ENCODE assay signal across 12 cellular contexts in the genomic region with DNA sequence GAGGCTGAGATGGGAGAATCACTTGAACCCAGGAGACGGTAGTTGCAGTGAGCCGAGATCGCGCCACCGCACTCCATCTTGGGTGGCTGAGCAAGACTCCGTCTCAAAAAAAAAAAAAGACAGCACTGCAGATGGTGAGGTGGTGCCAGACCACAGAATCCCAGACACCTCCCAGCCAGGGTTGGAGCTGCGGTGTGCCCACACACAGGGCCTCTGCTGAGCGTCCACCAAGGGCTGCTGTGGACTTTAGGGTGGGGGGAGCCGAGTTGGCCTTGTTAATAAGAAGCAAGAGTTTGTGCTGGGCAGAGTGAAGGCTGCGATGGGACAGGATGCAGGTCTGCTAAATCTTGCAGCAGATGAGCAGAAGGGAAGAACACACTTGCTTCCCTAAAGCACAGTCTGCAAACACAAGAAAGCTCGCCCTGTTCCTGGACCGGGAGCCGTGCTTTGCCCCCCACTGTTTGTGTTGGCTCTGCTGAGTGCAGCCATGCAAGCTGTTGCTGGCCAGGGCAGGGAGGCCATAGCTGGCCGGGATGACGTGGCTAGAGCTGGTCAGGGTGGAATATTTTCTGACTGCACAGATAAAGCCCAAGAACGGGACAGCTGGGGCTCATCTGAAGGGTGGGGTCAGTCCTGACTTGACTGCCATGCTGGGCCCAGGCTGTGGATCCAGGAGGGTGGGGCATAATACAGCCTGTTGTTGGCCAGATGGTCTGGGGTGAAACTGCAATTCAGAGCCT. TPM values are rescaled to one million over a fixed set of nuclear protein-coding genes. Genes with fewer than 3 reads are reported as not detected.
DNase-seq lines count a peak whose midpoint lies in the region; ATAC-seq and TF ChIP-seq lines count a peak whose summit lies in the region.
"Had no signal": no experiment of that assay in that cellular context is flagged by ENCODE, and none has a peak within 500 bp of the region (broad histone marks: within the 10 kb centered on the region; RNA-seq: fewer than 3 reads in every experiment).

No MANE protein-coding gene starts in this region.

- intact Hi-C loops in lower lobe of right lung (cut with DNase I), result no loop called here

- peaks cover 30% of the 10 kb centered on the region for H3K36me3 Mint-ChIP-seq in HFFc6 (ENCODE audit: low read depth)

- H3K9me3 Mint-ChIP-seq in HFFc6, result no peaks in the 10 kb centered on the region
- H3K9me3 Mint-ChIP-seq: activated naive CD4-positive, alpha-beta T cell treated with anti-CD3 and anti-CD28 coated beads, Interleukin-2, amount 50 U/mL, for 24 hours had no signal

- H3K27ac ChIP-seq in lower lobe of right lung (peak overlapping the region; percentile 71), thoracic aorta (peak overlapping the region; percentile 94 to 97)
- H3K27ac ChIP-seq: HL-60 had no signal

- H3K27me3 ChIP-seq in lower lobe of right lung (ENCODE audit: low read depth) (no peaks in the 10 kb centered on the region), thoracic aorta (replicated peaks; ENCODE audit: insufficient read depth) (no peaks in the 10 kb centered on the region)

- H3K4me3 Mint-ChIP-seq in HFFc6, result peak overlapping the region; percentile 6; the same call in 1 of the 2 replicates
- H3K4me3 Mint-ChIP-seq: activated naive CD4-positive, alpha-beta T cell treated with anti-CD3 and anti-CD28 coated beads, Interleukin-2, amount 50 U/mL, for 24 hours had no signal

- H3K9me3 ChIP-seq in lower lobe of right lung, result no peaks in the 10 kb centered on the region
- no peaks in the 10 kb centered on the region for H3K9me3 ChIP-seq in thoracic aorta

- ATAC-seq in lower lobe of right lung (peak; percentile 31 to 47), thoracic aorta (ENCODE audit: insufficient number of reproducible peaks, low FRiP score, low read depth) (peak; percentile 64), HG03442 (IDR thresholded peaks at IDR 0.05; ENCODE audit: unreplicated experiment) (no peak)

- peaks cover 26% of the 10 kb centered on the region for H3K4me1 ChIP-seq in lower lobe of right lung
- peaks cover 50 to 93% of the 10 kb centered on the region in 2 donors for H3K4me1 ChIP-seq in thoracic aorta (ENCODE audit: control insufficient read depth in 1 of 2, low read depth in 2 of 2)

- peaks cover 31% of the 10 kb centered on the region for H3K4me1 Mint-ChIP-seq in HFFc6 (ENCODE audit: low read depth)

- no peak for TF ChIP-seq CTCF in HFFc6 (IDR thresholded peaks at IDR 0.05)
- TF ChIP-seq CTCF in lower lobe of right lung (IDR thresholded peaks at IDR 0.05), result no peak
- TF ChIP-seq CTCF in thoracic aorta (IDR thresholded peaks at IDR 0.05), result no peak

- H3K27ac Mint-ChIP-seq in HFFc6, result peak overlapping the region; percentile 84
- H3K27ac Mint-ChIP-seq: activated naive CD4-positive, alpha-beta T cell treated with anti-CD3 and anti-CD28 coated beads, Interleukin-2, amount 50 U/mL, for 24 hours had no signal

- H3K36me3 ChIP-seq in lower lobe of right lung (peaks cover 92% of the 10 kb centered on the region), thoracic aorta (peaks cover 47% of the 10 kb centered on the region)

- DNase-seq in HFFc6 (no peak), dermis microvascular lymphatic vessel endothelial cell (ENCODE audit: low read depth in 2 of 2) (peak; percentile 63 to 86), lower lobe of right lung (no peak), thoracic aorta (ENCODE audit: low spot score) (peak; percentile 56), NCI-H2171 treated with DMSO at 0.1 percent for 48 hours (lab: John Stamatoyannopoulos, UW) (no peak), KG1 (lab: John Stamatoyannopoulos, UW) (no peak), SK-N-DZ (ENCODE audit: low spot score) (no peak)
- DNase-seq: NCI-H510A treated with DMSO at 0.1 percent for 48 hours, T1000 had no signal

- H3K27me3 Mint-ChIP-seq in HFFc6 (ENCODE audit: insufficient read depth), result no peaks in the 10 kb centered on the region
- H3K27me3 Mint-ChIP-seq: activated naive CD4-positive, alpha-beta T cell treated with anti-CD3 and anti-CD28 coated beads, Interleukin-2, amount 50 U/mL, for 24 hours had no signal

- H3K4me3 ChIP-seq in lower lobe of right lung (no peak overlapping the region), thoracic aorta (peak overlapping the region; percentile 58)

RNA-seq across cellular contexts. Expression of a gene that starts 14.4 kb away (rescaled TPM):
- 10 to 100 TPM; 52.2 to 64.0 (median 61.3) TPM for total RNA-seq in HFFc6 (2021; fragmentation: NEBNext Ultra II Directional; extraction: Animal tissue kit (Norgen Biotek cat#: 25700))
- total RNA-seq in dermis microvascular lymphatic vessel endothelial cell (24.9 and 25.4 TPM in 2 replicates), lower lobe of right lung (41.7 TPM), thoracic aorta (10 to 100 TPM; 34.1 to 42.7 TPM)
- polyA plus RNA-seq in SK-N-DZ (2014; cell fraction: cytosol; rRNA removed), result 54.3 and 56.6 TPM in 2 replicates
- 69.4 and 70.7 TPM in 2 replicates for polyA plus RNA-seq in SK-N-DZ (2014; cell fraction: nucleus; rRNA removed)

RNA-seq across cellular contexts. Expression of a gene that starts 33.7 kb away (rescaled TPM):
- 10 to 100 TPM; 32.3 to 38.2 (median 35.3) TPM for total RNA-seq in HFFc6 (2021; fragmentation: NEBNext Ultra II Directional; extraction: Animal tissue kit (Norgen Biotek cat#: 25700))
- total RNA-seq in dermis microvascular lymphatic vessel endothelial cell (20.3 and 20.9 TPM in 2 replicates), lower lobe of right lung (28.2 TPM), thoracic aorta (10 to 100 TPM; 15.6 to 25.0 TPM)
- polyA plus RNA-seq in SK-N-DZ (2014; cell fraction: cytosol; rRNA removed), result 17.3 and 21.6 TPM in 2 replicates
- polyA plus RNA-seq in SK-N-DZ (2014; cell fraction: nucleus; rRNA removed), result 10.0 and 13.6 TPM in 2 replicates

RNA-seq across cellular contexts. Expression of a gene that starts 38.1 kb away (rescaled TPM):
- 1 to 10 TPM; 4.4 to 6.0 (median 5.5) TPM for total RNA-seq in HFFc6 (2021; fragmentation: NEBNext Ultra II Directional; extraction: Animal tissue kit (Norgen Biotek cat#: 25700))
- total RNA-seq in dermis microvascular lymphatic vessel endothelial cell (2.4 and 3.3 TPM in 2 replicates), lower lobe of right lung (18.6 TPM), thoracic aorta (10 to 100 TPM; 15.9 to 18.1 TPM)
- polyA plus RNA-seq in SK-N-DZ (2014; cell fraction: cytosol; rRNA removed), result 1.9 and 2.9 TPM in 2 replicates
- 0.69 and 1.1 TPM in 2 replicates for polyA plus RNA-seq in SK-N-DZ (2014; cell fraction: nucleus; rRNA removed)

RNA-seq across cellular contexts. Expression of a gene that starts 59.6 kb away (rescaled TPM):
- total RNA-seq in HFFc6 (2021; fragmentation: NEBNext Ultra II Directional; extraction: Animal tissue kit (Norgen Biotek cat#: 25700)), result 10 to 100 TPM; 13.0 to 20.0 (median 14.8) TPM
- 9.4 and 11.3 TPM in 2 replicates for total RNA-seq in dermis microvascular lymphatic vessel endothelial cell
- 23.3 TPM for total RNA-seq in lower lobe of right lung
- total RNA-seq in thoracic aorta, result 10 to 100 TPM; 27.8 to 73.9 TPM
- polyA plus RNA-seq in SK-N-DZ (2014; cell fraction: cytosol; rRNA removed), result 30.5 and 38.9 TPM in 2 replicates
- 19.8 and 25.5 TPM in 2 replicates for polyA plus RNA-seq in SK-N-DZ (2014; cell fraction: nucleus; rRNA removed)

Comparison
In these comparisons a context has a peak if more than half of its experiments do, and no peak if none do; other contexts are left out.
1. DNase-seq: peak in dermis microvascular lymphatic vessel endothelial cell (2 of 2) and thoracic aorta (single experiment); none in HFFc6 (single experiment), lower lobe of right lung (single experiment), NCI-H2171 treated with DMSO at 0.1 percent for 48 hours (single experiment), KG1 (single experiment) and SK-N-DZ (single experiment).